ENCODE assay signal across 8 cellular contexts in the genomic region with DNA sequence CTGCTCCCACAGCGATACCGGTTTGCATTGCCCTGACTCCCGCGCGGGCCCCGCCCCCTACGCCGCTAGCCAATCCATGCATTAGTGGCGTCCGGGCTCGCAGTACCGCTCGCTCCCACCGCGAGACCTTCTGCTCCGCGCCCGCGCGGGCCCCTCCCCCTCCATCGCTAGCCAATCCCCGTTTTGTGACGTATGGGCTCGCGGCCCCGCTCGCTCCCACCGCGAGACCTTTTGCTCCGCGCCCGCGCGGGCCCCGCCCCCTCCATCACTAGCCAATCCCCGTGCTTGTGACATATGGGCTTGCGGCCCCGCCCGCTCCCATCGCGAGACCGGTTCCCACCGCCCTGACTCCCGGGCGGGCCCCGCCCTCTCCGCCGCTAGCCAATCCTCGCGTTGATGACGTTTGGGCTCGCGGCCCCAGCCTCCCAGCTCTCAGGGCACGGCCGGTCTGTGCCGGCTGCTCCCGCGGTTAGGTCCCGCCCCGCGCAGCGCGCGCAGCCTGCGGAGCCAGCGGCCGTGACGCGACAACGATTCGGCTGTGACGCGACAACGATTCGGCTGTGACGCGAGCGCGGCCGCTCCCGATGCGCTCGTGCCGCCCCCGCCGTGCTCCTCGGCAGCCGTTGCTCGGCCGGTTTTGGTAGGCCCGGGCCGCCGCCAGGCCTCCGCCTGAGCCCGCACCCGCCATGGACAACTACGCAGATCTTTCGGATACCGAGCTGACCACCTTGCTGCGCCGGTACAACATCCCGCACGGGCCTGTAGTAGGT. TPM values are rescaled to one million over a fixed set of nuclear protein-coding genes. Genes with fewer than 3 reads are reported as not detected.
DNase-seq lines count a peak whose midpoint lies in the region; TF ChIP-seq lines count a peak whose summit lies in the region.

EMD (plus strand) TSS at position 497 of the 770 bp plus-strand sequence; CDS start at position 687, 190 bp downstream.

- H3K9me3 Mint-ChIP-seq in activated naive CD4-positive, alpha-beta T cell treated with anti-CD3 and anti-CD28 coated beads for 36 hours = no peaks in the 10 kb centered on the region

- H3K4me1 Mint-ChIP-seq in activated naive CD4-positive, alpha-beta T cell treated with anti-CD3 and anti-CD28 coated beads for 36 hours (ENCODE audit: low read depth) = peaks cover 14% of the 10 kb centered on the region

- H3K9me3 ChIP-seq in HEK293 (ENCODE audit: control insufficient read depth, insufficient read depth, low read depth, low read length) (no peaks in the 10 kb centered on the region), neutrophil (no peaks in the 10 kb centered on the region)

- no peak for TF ChIP-seq CTCF in HEK293 (tag by site-specific recombination; IDR thresholded peaks at IDR 0.05)
- TF ChIP-seq CTCF in neutrophil (IDR thresholded peaks at IDR 0.05) = peak; percentile 87

- no peaks in the 10 kb centered on the region for H3K27me3 ChIP-seq in neutrophil

- CTCF ChIA-PET in HEK293 (lab: Yijun Ruan, JAX) = no interaction called here
- CTCF ChIA-PET in activated naive CD4-positive, alpha-beta T cell treated with anti-CD3 and anti-CD28 coated beads for 36 hours (lab: Charles Lee) = no interaction called here

- POLR2A ChIA-PET in HEK293 (lab: Yijun Ruan, JAX) = interaction anchor here (0.6 to 2.7 kb wide), 6 partner anchors 9 to 148 kb away, joined by 3 to 48 read pairs (median 6); partner anchors contain the start of gene RPL10

- DNase-seq in GDM1 (lab: John Stamatoyannopoulos, UW) (peak; percentile 100), MV-4-11 (lab: John Stamatoyannopoulos, UW) (peak; percentile 99), SK-MEL-5 (ENCODE audit: low read depth, low spot score) (peak; percentile 96), foreskin melanocyte (peak; percentile 95), substantia nigra (lab: John Stamatoyannopoulos, UW) (peak; percentile 51 to 100 (median 98))
- peak; percentile 97 for DNase-seq in activated naive CD4-positive, alpha-beta T cell treated with anti-CD3 and anti-CD28 coated beads for 36 hours

- peaks cover 6% of the 10 kb centered on the region for H3K36me3 Mint-ChIP-seq in activated naive CD4-positive, alpha-beta T cell treated with anti-CD3 and anti-CD28 coated beads for 36 hours (ENCODE audit: low read depth)

- H3K4me3 ChIP-seq in HEK293 (ENCODE audit: low read depth, low read length) (peak within 1 kb of the TSS; percentile 73), neutrophil (ENCODE audit: low read depth in 1 of 2, low read length in 1 of 2) (peak within 1 kb of the TSS; percentile 64 to 69)

- intact Hi-C loops in activated naive CD4-positive, alpha-beta T cell treated with anti-CD3 and anti-CD28 coated beads for 36 hours (cut with micrococcal nuclease) = loop anchor here (5.0 kb wide), 1 partner anchor 138 kb away; the partner anchor contains the start of gene FAM3A

- peak within 1 kb of the TSS; percentile 80 for H3K4me3 Mint-ChIP-seq in activated naive CD4-positive, alpha-beta T cell treated with anti-CD3 and anti-CD28 coated beads for 36 hours

- H3K4me1 ChIP-seq in HEK293 (ENCODE audit: control insufficient read depth, insufficient read depth, low read length) = peaks cover 7% of the 10 kb centered on the region
- peaks cover 25 to 27% of the 10 kb centered on the region in 2 experiments for H3K4me1 ChIP-seq in neutrophil (ENCODE audit: control insufficient read depth in 1 of 2, insufficient read depth in 1 of 2, low read depth in 1 of 2, low read length in 1 of 2)

- H3K27me3 Mint-ChIP-seq in activated naive CD4-positive, alpha-beta T cell treated with anti-CD3 and anti-CD28 coated beads for 36 hours (ENCODE audit: low read depth) = no peaks in the 10 kb centered on the region

- H3K27ac ChIP-seq in HEK293 (ENCODE audit: extremely low read depth, low read depth, low read length) (peak within 1 kb of the TSS; percentile 94), neutrophil (peak within 1 kb of the TSS; percentile 97), substantia nigra (ENCODE audit: low read depth, low read length, poor library complexity, severe bottlenecking) (peak within 1 kb of the TSS; percentile 87)

- peaks cover 0 to 22% of the 10 kb centered on the region in 2 experiments; a peak in 2 of 3 replicates for H3K36me3 ChIP-seq in HEK293 (ENCODE audit: control insufficient read depth in 2 of 2, insufficient read depth in 1 of 2, low read length in 2 of 2)
- H3K36me3 ChIP-seq in neutrophil = no peaks in the 10 kb centered on the region

- H3K27ac Mint-ChIP-seq in activated naive CD4-positive, alpha-beta T cell treated with anti-CD3 and anti-CD28 coated beads for 36 hours = peak within 1 kb of the TSS; percentile 86

- in situ Hi-C loops in SK-MEL-5 (cut with HindIII; ENCODE audit: low pct_unique_long_range_greater_than_20kb, low sequenced_read_pairs) = no loop called here

TF ChIP-seq in HEK293, 187 proteins besides CTCF, POLR2A, EP300 and RAD21 (continues in another document):
- TF ChIP-seq ZNF610 (tag by site-specific recombination; IDR thresholded peaks at IDR 0.05; ENCODE audit: borderline replicate concordance) (peak; percentile 88; the same call in 1 of the 2 replicates), ZNF529 (tag by site-specific recombination; IDR thresholded peaks at IDR 0.05; ENCODE audit: insufficient replicate concordance) (no peak), ZNF677 (tag by site-specific recombination; IDR thresholded peaks at IDR 0.05) (no peak), ZNF280D (tag by site-specific recombination; IDR thresholded peaks at IDR 0.05) (no peak), ZFHX2 (tag by site-specific recombination; conservative IDR thresholded peaks at IDR 0.05) (0 out of 2 replicates have a peak, but pooled peaks have one; percentile 11), KLF1 (tag by site-specific recombination; IDR thresholded peaks at IDR 0.05) (peak; percentile 69), MYNN (tag by site-specific recombination; IDR thresholded peaks at IDR 0.05; ENCODE audit: borderline replicate concordance) (no peak), ZNF701 (tag by site-specific recombination; IDR thresholded peaks at IDR 0.05) (no peak), YY2 (tag by site-specific recombination; IDR thresholded peaks at IDR 0.05) (no peak), SP7 (tag by site-specific recombination; IDR thresholded peaks at IDR 0.05) (peak; percentile 24; the same call in 1 of the 2 replicates), ZNF558 (tag by site-specific recombination; IDR thresholded peaks at IDR 0.05) (no peak), MZF1 (tag by site-specific recombination; IDR thresholded peaks at IDR 0.05; ENCODE audit: borderline replicate concordance) (no peak), ZNF544 (tag by site-specific recombination; IDR thresholded peaks at IDR 0.05) (no peak), ZEB2 (tag by site-specific recombination; IDR thresholded peaks at IDR 0.05) (peak; percentile 84)
- TF ChIP-seq, protein P1, sequence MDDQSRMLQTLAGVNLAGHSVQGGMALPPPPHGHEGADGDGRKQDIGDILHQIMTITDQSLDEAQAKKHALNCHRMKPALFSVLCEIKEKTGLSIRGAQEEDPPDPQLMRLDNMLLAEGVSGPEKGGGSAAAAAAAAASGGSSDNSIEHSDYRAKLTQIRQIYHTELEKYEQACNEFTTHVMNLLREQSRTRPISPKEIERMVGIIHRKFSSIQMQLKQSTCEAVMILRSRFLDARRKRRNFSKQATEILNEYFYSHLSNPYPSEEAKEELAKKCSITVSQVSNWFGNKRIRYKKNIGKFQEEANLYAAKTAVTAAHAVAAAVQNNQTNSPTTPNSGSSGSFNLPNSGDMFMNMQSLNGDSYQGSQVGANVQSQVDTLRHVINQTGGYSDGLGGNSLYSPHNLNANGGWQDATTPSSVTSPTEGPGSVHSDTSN (CRISPR knock-in tag; IDR thresholded peaks at IDR 0.05) = peak; percentile 95
- TF ChIP-seq, protein P2, sequence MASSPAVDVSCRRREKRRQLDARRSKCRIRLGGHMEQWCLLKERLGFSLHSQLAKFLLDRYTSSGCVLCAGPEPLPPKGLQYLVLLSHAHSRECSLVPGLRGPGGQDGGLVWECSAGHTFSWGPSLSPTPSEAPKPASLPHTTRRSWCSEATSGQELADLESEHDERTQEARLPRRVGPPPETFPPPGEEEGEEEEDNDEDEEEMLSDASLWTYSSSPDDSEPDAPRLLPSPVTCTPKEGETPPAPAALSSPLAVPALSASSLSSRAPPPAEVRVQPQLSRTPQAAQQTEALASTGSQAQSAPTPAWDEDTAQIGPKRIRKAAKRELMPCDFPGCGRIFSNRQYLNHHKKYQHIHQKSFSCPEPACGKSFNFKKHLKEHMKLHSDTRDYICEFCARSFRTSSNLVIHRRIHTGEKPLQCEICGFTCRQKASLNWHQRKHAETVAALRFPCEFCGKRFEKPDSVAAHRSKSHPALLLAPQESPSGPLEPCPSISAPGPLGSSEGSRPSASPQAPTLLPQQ (tag by site-specific recombination; IDR thresholded peaks at IDR 0.05) = peak; percentile 40; the same call in 1 of the 2 replicates

RNA-seq across cellular contexts. Expression of gene EMD, which starts in this region (rescaled TPM):
- 15.4 and 21.3 TPM in 2 replicates for total RNA-seq in SK-MEL-5 (2014; rRNA removed; shearing (Covaris generic))
- polyA plus RNA-seq in SK-MEL-5 (2015; cell fraction: cytosol; rRNA removed) = 66.5 and 77.3 TPM in 2 replicates
- polyA plus RNA-seq in SK-MEL-5 (2015; cell fraction: nucleus; rRNA removed) = 119 and 130 TPM in 2 replicates
- total RNA-seq in activated naive CD4-positive, alpha-beta T cell treated with anti-CD3 and anti-CD28 coated beads for 36 hours = 10 to 100 TPM; 62.7 to 70.0 TPM

Comparison
In these comparisons a context has a peak if more than half of its experiments do, and no peak if none do; other contexts are left out.
1. Peak in every context shown above with its lines: DNase-seq, H3K4me3 ChIP-seq and H3K27ac ChIP-seq.